In the genomic region with DNA sequence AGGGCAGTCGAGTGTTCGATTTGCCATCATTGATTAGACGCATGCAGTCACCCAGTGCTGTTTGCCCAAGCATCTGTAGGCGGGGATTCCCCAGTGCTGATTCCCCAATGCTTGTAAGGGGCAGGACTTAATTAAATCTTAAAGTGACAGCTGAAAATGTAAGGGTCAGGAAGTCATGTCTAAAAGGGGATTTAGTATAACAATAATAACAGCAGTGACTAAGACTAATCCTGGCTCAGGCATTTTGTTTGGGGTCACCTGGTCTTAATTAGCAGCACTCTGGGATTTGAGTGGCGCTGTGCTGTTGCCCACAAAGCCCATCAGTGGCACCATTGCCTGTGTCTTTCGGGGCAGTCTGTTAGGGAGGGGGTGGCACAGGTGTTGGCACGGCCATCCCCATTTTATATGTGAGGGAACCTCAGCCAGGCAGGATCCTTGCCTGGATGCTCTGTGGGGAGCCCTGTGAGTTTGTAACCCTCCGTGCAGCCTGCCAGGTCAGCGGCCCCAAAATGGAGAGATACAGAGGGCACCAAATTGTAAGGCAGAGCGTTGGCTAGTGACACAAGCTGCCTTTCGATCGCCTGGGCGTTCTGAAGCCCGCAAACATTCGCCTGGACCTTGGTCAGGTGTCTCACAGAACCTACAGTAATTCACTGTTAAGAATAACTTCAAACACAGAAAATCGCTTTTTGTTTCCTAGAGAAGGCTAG, we compare ENCODE assay signal across 15 cellular contexts.
DNase-seq lines count a peak whose midpoint lies in the region; ATAC-seq and TF ChIP-seq lines count a peak whose summit lies in the region.
"Had no signal": no experiment of that assay in that cellular context is flagged by ENCODE, and none has a peak within 500 bp of the region (broad histone marks: within the 10 kb centered on the region; RNA-seq: fewer than 3 reads in every experiment).

No MANE protein-coding gene starts in this region.

- H3K27ac Mint-ChIP-seq in Calu3 (ENCODE audit: unreplicated experiment) = no peak overlapping the region
- no peak overlapping the region for H3K27ac Mint-ChIP-seq in MCF 10A (ENCODE audit: low read depth, unreplicated experiment)
- H3K27ac Mint-ChIP-seq: endodermal cell had no signal

- H3K27me3 Mint-ChIP-seq in Calu3 (ENCODE audit: unreplicated experiment) (no peaks in the 10 kb centered on the region), MCF 10A (ENCODE audit: insufficient read depth, unreplicated experiment) (no peaks in the 10 kb centered on the region)

- no peak overlapping the region for H3K4me3 ChIP-seq in mesendoderm (ENCODE audit: low read length)
- H3K4me3 ChIP-seq: SK-N-MC had no signal

- CTCF ChIA-PET in Calu3 (lab: Charles Lee) (interaction anchor here (0.7 kb wide), 1 partner anchor 445 kb away, joined by 3 read pairs; no protein-coding TSS in a partner anchor), MCF 10A (lab: Yijun Ruan, JAX) (interaction anchor here (0.6 kb wide), 1 partner anchor 202 kb away, joined by 3 read pairs; no protein-coding TSS in a partner anchor)

- H2BK15ac ChIP-seq in mesendoderm (replicated peaks; ENCODE audit: low read depth) = no peak overlapping the region

- no peak overlapping the region for H3K23ac ChIP-seq in mesendoderm (ENCODE audit: low read length)

- POLR2A ChIA-PET in MCF 10A (lab: Yijun Ruan, JAX) = no interaction called here

- H3K36me3 Mint-ChIP-seq in Calu3 (ENCODE audit: insufficient read depth, unreplicated experiment) (no peaks in the 10 kb centered on the region), MCF 10A (ENCODE audit: insufficient read depth, unreplicated experiment) (no peaks in the 10 kb centered on the region)

- H3K4ac ChIP-seq in mesendoderm (ENCODE audit: low read depth, low read length) = no peak overlapping the region

- no peak overlapping the region for H2AK5ac ChIP-seq in mesendoderm (ENCODE audit: low read length)

- H3K9ac ChIP-seq in mesendoderm (ENCODE audit: low read length) = no peak overlapping the region
- H3K9ac ChIP-seq: parathyroid adenoma had no signal

- no peak overlapping the region for H3K4me2 ChIP-seq in mesendoderm (ENCODE audit: low read length)

- H3K27ac ChIP-seq in substantia nigra (ENCODE audit: low read depth, low read length, poor library complexity, severe bottlenecking) = no peak overlapping the region
- H3K27ac ChIP-seq in mesendoderm (ENCODE audit: low read depth, low read length) = no peak overlapping the region
- H3K27ac ChIP-seq: parathyroid adenoma, SK-N-MC had no signal

- H3K36me3 ChIP-seq in mesendoderm (ENCODE audit: control insufficient read depth, insufficient read depth, low read length) = no peaks in the 10 kb centered on the region
- H3K36me3 ChIP-seq: BE2C had no signal

- BruUV-seq in Calu3 (replicated peaks; lab: Mats Ljungman, UMichigan) (no TSS peak), MCF 10A (replicated peaks; lab: Mats Ljungman, UMichigan) (no TSS peak)

- H4K8ac ChIP-seq in mesendoderm (ENCODE audit: low read depth, low read length) = no peak overlapping the region

- TF ChIP-seq CTCF in Calu3 (IDR thresholded peaks at IDR 0.05; ENCODE audit: unreplicated experiment) (no peak), GM20000 (IDR thresholded peaks at IDR 0.05; ENCODE audit: extremely low read depth, missing control alignments) (no peak), MCF 10A (IDR thresholded peaks at IDR 0.05; ENCODE audit: unreplicated experiment) (no peak)

- no peak for ATAC-seq in GM18873 (IDR thresholded peaks at IDR 0.05; ENCODE audit: low FRiP score, unreplicated experiment)
- ATAC-seq: activated CD4-positive, CD25-positive, alpha-beta regulatory T cell treated with anti-CD3 and anti-CD28 coated beads, Interleukin-2, amount 50 U/mL, for 24 hours had no signal

- no peaks in the 10 kb centered on the region for H3K4me1 ChIP-seq in mesendoderm (ENCODE audit: control insufficient read depth, low read depth, low read length)
- H3K4me1 ChIP-seq: BE2C, parathyroid adenoma had no signal

- WGBS in mesendoderm (ENCODE audit: extremely low coverage, insufficient coverage, low lambda C conversion rate) = no CpG with 5 or more reads among the region's 16 CpGs

- DNase-seq in Calu3 (peak; percentile 14), GM20000 (ENCODE audit: low spot score) (peak; percentile 5), NCI-H524 treated with DMSO at 0.1 percent for 48 hours (lab: John Stamatoyannopoulos, UW) (peak; percentile 86), iris pigment epithelial cell (ENCODE audit: low read depth) (peak; percentile 10), substantia nigra (lab: John Stamatoyannopoulos, UW) (no peak), MCF 10A (ENCODE audit: unreplicated experiment) (no peak), mesendoderm (no peak)
- DNase-seq: BE2C; endodermal cell; KBM-7; stimulated activated naive CD4-positive, alpha-beta T cell treated with Interleukin-2 at 50 U/mL for 16 hours had no signal

- no peaks in the 10 kb centered on the region for H3K79me1 ChIP-seq in mesendoderm (ENCODE audit: low read length)

- H3K79me2 ChIP-seq in mesendoderm (ENCODE audit: control insufficient read depth, insufficient read depth, low read length) = no peaks in the 10 kb centered on the region
- H3K79me2 ChIP-seq: parathyroid adenoma had no signal

- no peak overlapping the region for H2BK5ac ChIP-seq in mesendoderm (ENCODE audit: low read length)

- no peaks in the 10 kb centered on the region for H3K27me3 ChIP-seq in mesendoderm (ENCODE audit: insufficient read depth, low read length, poor library complexity)
- H3K27me3 ChIP-seq: BE2C had no signal

- peak overlapping the region; percentile 50 for H3K4me3 Mint-ChIP-seq in Calu3 (ENCODE audit: low read depth, unreplicated experiment)
- H3K4me3 Mint-ChIP-seq in MCF 10A (ENCODE audit: unreplicated experiment) = no peak overlapping the region
- H3K4me3 Mint-ChIP-seq: endodermal cell had no signal

- H3K56ac ChIP-seq in mesendoderm (ENCODE audit: low read length) = no peak overlapping the region

- intact Hi-C loops in Calu3 (cut with micrococcal nuclease; ENCODE audit: unreplicated experiment) (no loop called here), MCF 10A (cut with micrococcal nuclease) (no loop called here)

- H4K5ac ChIP-seq in mesendoderm (ENCODE audit: low read length) = no peak overlapping the region

- H3K18ac ChIP-seq in mesendoderm (ENCODE audit: low read length) = no peak overlapping the region

- no peaks in the 10 kb centered on the region for H3K9me3 Mint-ChIP-seq in Calu3 (ENCODE audit: low read depth, unreplicated experiment)
- no peaks in the 10 kb centered on the region for H3K9me3 Mint-ChIP-seq in MCF 10A (ENCODE audit: unreplicated experiment)

- no peak overlapping the region for H2BK120ac ChIP-seq in mesendoderm (ENCODE audit: low read depth, low read length)

- H3K4me1 Mint-ChIP-seq in Calu3 (ENCODE audit: low read depth, unreplicated experiment) (peaks cover 18% of the 10 kb centered on the region), MCF 10A (ENCODE audit: insufficient read depth, unreplicated experiment) (peaks cover 9% of the 10 kb centered on the region)

Comparison
In these comparisons a context has a peak if more than half of its experiments do, and no peak if none do; other contexts are left out.
1. DNase-seq: peak in Calu3 (single experiment), GM20000 (single experiment), NCI-H524 treated with DMSO at 0.1 percent for 48 hours (single experiment) and iris pigment epithelial cell (single experiment); none in substantia nigra (0 of 49), MCF 10A (single experiment) and mesendoderm (single experiment).